In genomic region chr22:46195487-46196165, GRCh38 we compare ENCODE assay signal across 17 cellular contexts. TPM values are rescaled to one million over a fixed set of nuclear protein-coding genes. Genes with fewer than 3 reads are reported as not detected.
DNase-seq lines count a peak whose midpoint lies in the region; ATAC-seq, FAIRE-seq and TF ChIP-seq lines count a peak whose summit lies in the region.
"Had no signal": no experiment of that assay in that cellular context is flagged by ENCODE, and none has a peak within 500 bp of the region (broad histone marks: within the 10 kb centered on the region; RNA-seq: fewer than 3 reads in every experiment).

No MANE protein-coding gene starts in this region.

- peaks cover 2% of the 10 kb centered on the region for H3K79me1 ChIP-seq in neuronal stem cell (ENCODE audit: low read depth, low read length)

- no peak overlapping the region for H2AFZ ChIP-seq in neuronal stem cell (ENCODE audit: low read length)
- H2AFZ ChIP-seq: PC-9 had no signal

- DNase-seq in HT-29 (ENCODE audit: low spot score), result peak; percentile 83
- DNase-seq in activated naive CD8-positive, alpha-beta T cell treated with anti-CD3 and anti-CD28 coated beads, Interleukin-2, amount 50 U/mL, for 24 hours, result no peak
- DNase-seq in right cardiac atrium, result peak in 1 of 3 donors; percentile 43
- DNase-seq in neuronal stem cell (ENCODE audit: low spot score), result no peak
- DNase-seq in H54 (ENCODE audit: insufficient read length, low spot score), result no peak
- DNase-seq in foreskin keratinocyte, result no peak
- DNase-seq: activated CD4-positive, CD25-positive, alpha-beta regulatory T cell treated with anti-CD3 and anti-CD28 coated beads, Interleukin-2, amount 50 U/mL, for 72 hours; activated naive CD4-positive, alpha-beta T cell treated with anti-CD3 and anti-CD28 coated beads, Interleukin-2, amount 50 U/mL, for 16 hours; activated T-cell treated with anti-CD3 and anti-CD28 coated beads, Interleukin-2, amount 50 U/mL, for 72 hours; DMS79 treated with DMSO at 0.1 percent for 48 hours; PC-9 had no signal

- peak; percentile 36 for ATAC-seq in activated naive CD8-positive, alpha-beta T cell treated with anti-CD3 and anti-CD28 coated beads, Interleukin-2, amount 50 U/mL, for 24 hours
- ATAC-seq in right cardiac atrium, result peak; percentile 8 to 17
- ATAC-seq in GM18870 (IDR thresholded peaks at IDR 0.05; ENCODE audit: unreplicated experiment), result no peak
- ATAC-seq in esophagus mucosa, result no peak
- ATAC-seq in foreskin keratinocyte, result no peak
- ATAC-seq: activated T-cell treated with anti-CD3 and anti-CD28 coated beads, Interleukin-2, amount 50 U/mL, for 72 hours; body of pancreas had no signal

- TF ChIP-seq POLR2A in H54 (IDR thresholded peaks at IDR 0.05; ENCODE audit: low read depth, low read length), result no peak

- no peaks in the 10 kb centered on the region for H3K9me3 Mint-ChIP-seq in activated naive CD8-positive, alpha-beta T cell treated with anti-CD3 and anti-CD28 coated beads, Interleukin-2, amount 50 U/mL, for 24 hours
- H3K9me3 Mint-ChIP-seq: activated T-cell treated with anti-CD3 and anti-CD28 coated beads, Interleukin-2, amount 50 U/mL, for 72 hours had no signal

- H3K23ac ChIP-seq in neuronal stem cell (ENCODE audit: low read depth, low read length, poor library complexity), result peak overlapping the region; percentile 17

- H4K8ac ChIP-seq in neuronal stem cell (ENCODE audit: low read depth, low read length), result no peak overlapping the region

- H3K9me3 ChIP-seq in right cardiac atrium (ENCODE audit: control insufficient read depth, low read length), result no peaks in the 10 kb centered on the region
- H3K9me3 ChIP-seq in neuronal stem cell (replicated peaks in 1 of 2; ENCODE audit: control insufficient read depth in 2 of 2, insufficient read depth in 1 of 2, low read depth in 1 of 2, low read length in 2 of 2), result no peaks in the 10 kb centered on the region
- H3K9me3 ChIP-seq: body of pancreas, SK-N-SH, thoracic aorta had no signal

- H4K91ac ChIP-seq in neuronal stem cell (ENCODE audit: low read depth, low read length, poor library complexity), result no peak overlapping the region

- H3K36me3 Mint-ChIP-seq in activated naive CD8-positive, alpha-beta T cell treated with anti-CD3 and anti-CD28 coated beads, Interleukin-2, amount 50 U/mL, for 24 hours (ENCODE audit: low read depth), result peaks cover 5% of the 10 kb centered on the region

- H3K36me3 ChIP-seq in neuronal stem cell (replicated peaks in 1 of 2; ENCODE audit: control insufficient read depth in 2 of 2, insufficient read depth in 2 of 2, low read length in 2 of 2), result no peaks in the 10 kb centered on the region

- peak overlapping the region; percentile 19 for H3K27ac ChIP-seq in right cardiac atrium (ENCODE audit: low read length)
- H3K27ac ChIP-seq in neuronal stem cell (replicated peaks; ENCODE audit: low read length), result no peak overlapping the region
- no peak overlapping the region for H3K27ac ChIP-seq in foreskin keratinocyte
- H3K27ac ChIP-seq: body of pancreas, PC-9 had no signal

- peak overlapping the region; percentile 35 for H2BK5ac ChIP-seq in neuronal stem cell (ENCODE audit: low read length)

- H2AK5ac ChIP-seq in neuronal stem cell (ENCODE audit: low read depth, low read length), result no peak overlapping the region

- H3K27me3 Mint-ChIP-seq in activated naive CD8-positive, alpha-beta T cell treated with anti-CD3 and anti-CD28 coated beads, Interleukin-2, amount 50 U/mL, for 24 hours, result no peaks in the 10 kb centered on the region

- H3K4me2 ChIP-seq in neuronal stem cell (ENCODE audit: insufficient read depth, low read length, poor library complexity, severe bottlenecking), result no peak overlapping the region
- H3K4me2 ChIP-seq: PC-9, SK-N-SH had no signal

- no peak overlapping the region for H3K18ac ChIP-seq in neuronal stem cell (ENCODE audit: low read length)

- H3K9ac ChIP-seq in neuronal stem cell (ENCODE audit: low read depth, low read length, poor library complexity), result no peak overlapping the region
- H3K9ac ChIP-seq: SK-N-SH had no signal

- no peaks in the 10 kb centered on the region for H3K27me3 ChIP-seq in right cardiac atrium (ENCODE audit: control insufficient read depth, insufficient read depth)
- no peaks in the 10 kb centered on the region for H3K27me3 ChIP-seq in neuronal stem cell (ENCODE audit: control insufficient read depth in 3 of 3, insufficient read depth in 3 of 3, low read depth in 1 of 3, low read length in 3 of 3)
- H3K27me3 ChIP-seq in foreskin keratinocyte, result no peaks in the 10 kb centered on the region
- H3K27me3 ChIP-seq: body of pancreas had no signal

- no peak overlapping the region for H2BK15ac ChIP-seq in neuronal stem cell (ENCODE audit: low read length)

- H3K4me3 ChIP-seq in right cardiac atrium (ENCODE audit: low read length) (no peak overlapping the region), neuronal stem cell (ENCODE audit: low read length in 2 of 2) (no peak overlapping the region)
- H3K4me3 ChIP-seq: body of pancreas, PC-9, thoracic aorta had no signal

- H2BK12ac ChIP-seq in neuronal stem cell (ENCODE audit: low read length), result no peak overlapping the region

- no peak overlapping the region for H2BK120ac ChIP-seq in neuronal stem cell (ENCODE audit: low read depth, low read length)

- FAIRE-seq in H54 (lab: Jason Lieb, UNC), result no peak
- FAIRE-seq: colon had no signal

- no peak overlapping the region for H3K4ac ChIP-seq in neuronal stem cell (ENCODE audit: low read length)

- no peak for TF ChIP-seq CTCF in foreskin keratinocyte (conservative IDR thresholded peaks at IDR 0.05)

- intact Hi-C loops in right cardiac atrium (cut with DNase I), result no loop called here

- H3K4me1 Mint-ChIP-seq in activated naive CD8-positive, alpha-beta T cell treated with anti-CD3 and anti-CD28 coated beads, Interleukin-2, amount 50 U/mL, for 24 hours, result peaks cover 5% of the 10 kb centered on the region

- 81% methylated on average over 18 of the region's 18 CpGs for WGBS in right cardiac atrium
- WGBS in neuronal stem cell (ENCODE audit: extremely low coverage in 2 of 2, insufficient read length in 2 of 2, insufficient replicate concordance in 1 of 2), 2 donors, result no CpG with 5 or more reads among the region's 18 CpGs

- H3K27ac Mint-ChIP-seq in activated naive CD8-positive, alpha-beta T cell treated with anti-CD3 and anti-CD28 coated beads, Interleukin-2, amount 50 U/mL, for 24 hours, result no peak overlapping the region
- H3K27ac Mint-ChIP-seq: activated T-cell treated with anti-CD3 and anti-CD28 coated beads, Interleukin-2, amount 50 U/mL, for 72 hours had no signal

- no peak overlapping the region for H3K14ac ChIP-seq in neuronal stem cell (ENCODE audit: low read length)

- H3K4me1 ChIP-seq in right cardiac atrium (ENCODE audit: control insufficient read depth, insufficient read depth, low read length) (peaks cover 4% of the 10 kb centered on the region), neuronal stem cell (ENCODE audit: control insufficient read depth in 2 of 2, insufficient read depth in 1 of 2, low read depth in 1 of 2, low read length in 2 of 2) (no peaks in the 10 kb centered on the region), foreskin keratinocyte (no peaks in the 10 kb centered on the region)
- H3K4me1 ChIP-seq: body of pancreas had no signal

- no peak overlapping the region for H3K4me3 Mint-ChIP-seq in activated naive CD8-positive, alpha-beta T cell treated with anti-CD3 and anti-CD28 coated beads, Interleukin-2, amount 50 U/mL, for 24 hours
- H3K4me3 Mint-ChIP-seq: activated T-cell treated with anti-CD3 and anti-CD28 coated beads, Interleukin-2, amount 50 U/mL, for 72 hours had no signal

RNA-seq across cellular contexts. Expression of gene PPARA, which starts 45.3 kb away (rescaled TPM):
- total RNA-seq in HT-29 (2014; rRNA removed; shearing (Covaris generic)), result 14.6 and 18.1 TPM in 2 replicates
- total RNA-seq in right cardiac atrium (10 to 100 TPM; 63.6 to 85.2 (median 72.7) TPM), esophagus mucosa (12.9 TPM), foreskin keratinocyte (9.1 and 10.0 TPM in 2 replicates)
- polyA plus RNA-seq in right cardiac atrium (22.9 TPM), foreskin keratinocyte (2.1 and 3.2 TPM in 2 replicates)
- 4.4 TPM for polyA plus RNA-seq in neuronal stem cell (2013, experiment 1 of 2)
- polyA plus RNA-seq in neuronal stem cell (2013, experiment 2 of 2), result 4.3 TPM

RNA-seq across cellular contexts. Expression of gene CDPF1, which starts 54.5 kb away (rescaled TPM):
- total RNA-seq in HT-29 (2014; rRNA removed; shearing (Covaris generic)), result 9.5 and 19.5 TPM in 2 replicates
- total RNA-seq in right cardiac atrium (10 to 100 TPM in 1 of 4 donors, 1 to 10 TPM in 3; 8.9 to 10.4 (median 9.2) TPM), esophagus mucosa (3.1 TPM), foreskin keratinocyte (7.5 and 8.0 TPM in 2 replicates)
- polyA plus RNA-seq in right cardiac atrium (10.5 TPM), foreskin keratinocyte (9.0 and 9.2 TPM in 2 replicates)
- polyA plus RNA-seq in neuronal stem cell (2013, experiment 1 of 2), result 14.0 TPM
- 13.2 TPM for polyA plus RNA-seq in neuronal stem cell (2013, experiment 2 of 2)

Comparison
In these comparisons a context has a peak if more than half of its experiments do, and no peak if none do; other contexts are left out.
1. ATAC-seq: peak in activated naive CD8-positive, alpha-beta T cell treated with anti-CD3 and anti-CD28 coated beads, Interleukin-2, amount 50 U/mL, for 24 hours (single experiment) and right cardiac atrium (2 of 2); none in GM18870 (single experiment), esophagus mucosa (single experiment) and foreskin keratinocyte (single experiment).